In genomic region chr2:128394004-128394730, GRCh38 we compare ENCODE assay signal across 16 cellular contexts.
"Had no signal": no experiment of that assay in that cellular context is flagged by ENCODE, and none has a peak within 500 bp of the region (broad histone marks: within the 10 kb centered on the region; RNA-seq: fewer than 3 reads in every experiment).

No MANE protein-coding gene starts in this region.

- H3K36me3 Mint-ChIP-seq: natural killer cell had no signal

- H3K36me3 ChIP-seq: prostate gland, sigmoid colon had no signal

- H3K27me3 Mint-ChIP-seq: activated CD8-positive, alpha-beta T cell treated with anti-CD3 and anti-CD28 coated beads for 36 hours had no signal

- H3K4me1 Mint-ChIP-seq: natural killer cell had no signal

- H3K4me3 ChIP-seq: lung, prostate gland, sigmoid colon, testis had no signal

- DNase-seq: activated CD8-positive, alpha-beta memory T cell treated with anti-CD3 and anti-CD28 coated beads, Interleukin-2, amount 50 U/mL, for 48 hours; activated CD8-positive, alpha-beta T cell treated with anti-CD3 and anti-CD28 coated beads for 36 hours; activated naive CD4-positive, alpha-beta T cell treated with anti-CD3 and anti-CD28 coated beads for 36 hours; central memory CD4-positive, alpha-beta T cell; dermis blood vessel endothelial cell; erythroblast; natural killer cell; occipital lobe; stimulated activated CD4-positive, alpha-beta T cell treated with anti-CD3 and anti-CD28 coated beads, Interleukin-2, amount 100 ng/mL, for 48 hours; stimulated activated naive CD8-positive, alpha-beta T cell treated with anti-CD3 and anti-CD28 coated beads, Interleukin-15, Interleukin-2, amounts not matched to agents 100 U/mL and 50 U/mL, for 24 hours; T-helper 9 cell; testis had no signal

- H3K4me3 Mint-ChIP-seq: activated CD8-positive, alpha-beta T cell treated with anti-CD3 and anti-CD28 coated beads for 36 hours; activated naive CD4-positive, alpha-beta T cell treated with anti-CD3 and anti-CD28 coated beads for 36 hours; natural killer cell had no signal

- H3K27ac ChIP-seq: prostate gland, sigmoid colon, testis had no signal

- H3K9me3 ChIP-seq: prostate gland, sigmoid colon, testis had no signal

- H3K9me3 Mint-ChIP-seq: activated CD8-positive, alpha-beta T cell treated with anti-CD3 and anti-CD28 coated beads for 36 hours; activated naive CD4-positive, alpha-beta T cell treated with anti-CD3 and anti-CD28 coated beads for 36 hours; natural killer cell had no signal

- H3K4me1 ChIP-seq: prostate gland had no signal

- ATAC-seq: activated CD8-positive, alpha-beta T cell treated with anti-CD3 and anti-CD28 coated beads for 36 hours; left colon; natural killer cell; stimulated activated naive CD8-positive, alpha-beta T cell treated with anti-CD3 and anti-CD28 coated beads, Interleukin-15, Interleukin-2, amounts not matched to agents 100 U/mL and 50 U/mL, for 24 hours had no signal

- H3K27me3 ChIP-seq: sigmoid colon, testis had no signal

- H3K27ac Mint-ChIP-seq: activated CD8-positive, alpha-beta T cell treated with anti-CD3 and anti-CD28 coated beads for 36 hours; activated naive CD4-positive, alpha-beta T cell treated with anti-CD3 and anti-CD28 coated beads for 36 hours; natural killer cell had no signal
